21 cellular contexts compared by ENCODE assay signal in the genomic region with DNA sequence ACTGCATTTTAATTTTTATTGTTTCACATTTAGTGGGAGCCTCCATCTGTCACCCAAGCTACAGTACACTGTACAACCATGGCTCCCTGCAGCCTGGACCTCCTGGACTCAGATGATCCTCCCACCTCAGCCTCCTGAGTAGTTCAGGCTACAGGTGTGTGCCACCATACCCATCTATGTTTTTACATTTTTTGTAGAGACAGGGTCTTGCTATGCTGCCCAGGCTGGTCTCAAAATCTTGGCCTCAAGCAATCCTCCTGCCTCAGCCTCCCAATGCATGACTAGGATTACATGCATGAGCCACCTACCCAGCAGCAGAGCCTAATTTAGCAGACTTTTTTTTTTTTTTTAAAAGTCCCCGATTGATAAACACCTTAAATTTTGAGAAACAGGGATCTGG. TPM values are rescaled to one million over a fixed set of nuclear protein-coding genes. Genes with fewer than 3 reads are reported as not detected.
DNase-seq lines count a peak whose midpoint lies in the region; ATAC-seq and TF ChIP-seq lines count a peak whose summit lies in the region.
"Had no signal": no experiment of that assay in that cellular context is flagged by ENCODE, and none has a peak within 500 bp of the region (broad histone marks: within the 10 kb centered on the region; RNA-seq: fewer than 3 reads in every experiment).

No MANE protein-coding gene starts in this region.

- H3K27ac Mint-ChIP-seq in activated CD4-positive, alpha-beta memory T cell treated with anti-CD3 and anti-CD28 coated beads for 36 hours: peak overlapping the region; percentile 78
- no peak overlapping the region for H3K27ac Mint-ChIP-seq in activated CD4-positive, alpha-beta memory T cell treated with anti-CD3 and anti-CD28 coated beads, Interleukin-2, amount 10 ng/mL, durations not matched to agents 7 days and 5 days
- H3K27ac Mint-ChIP-seq in CD4-positive, alpha-beta T cell: peak overlapping the region; percentile 83
- H3K27ac Mint-ChIP-seq in WTC11 (no peak overlapping the region), memory B cell (peak overlapping the region; percentile 32)

- H3K27me3 ChIP-seq in CD4-positive, alpha-beta T cell (ENCODE audit: control insufficient read depth, insufficient read depth, low read length): no peaks in the 10 kb centered on the region

- H3K27me3 Mint-ChIP-seq in activated CD4-positive, alpha-beta memory T cell treated with anti-CD3 and anti-CD28 coated beads for 36 hours: no peaks in the 10 kb centered on the region
- no peaks in the 10 kb centered on the region for H3K27me3 Mint-ChIP-seq in activated CD4-positive, alpha-beta memory T cell treated with anti-CD3 and anti-CD28 coated beads, Interleukin-2, amount 10 ng/mL, durations not matched to agents 7 days and 5 days
- no peaks in the 10 kb centered on the region for H3K27me3 Mint-ChIP-seq in CD4-positive, alpha-beta T cell
- H3K27me3 Mint-ChIP-seq in WTC11 (ENCODE audit: low read depth): no peaks in the 10 kb centered on the region
- H3K27me3 Mint-ChIP-seq in memory B cell: no peaks in the 10 kb centered on the region

- peaks cover 76% of the 10 kb centered on the region for H3K4me1 Mint-ChIP-seq in activated CD4-positive, alpha-beta memory T cell treated with anti-CD3 and anti-CD28 coated beads for 36 hours (ENCODE audit: low read depth)
- peaks cover 72% of the 10 kb centered on the region for H3K4me1 Mint-ChIP-seq in activated CD4-positive, alpha-beta memory T cell treated with anti-CD3 and anti-CD28 coated beads, Interleukin-2, amount 10 ng/mL, durations not matched to agents 7 days and 5 days
- peaks cover 91% of the 10 kb centered on the region for H3K4me1 Mint-ChIP-seq in CD4-positive, alpha-beta T cell (ENCODE audit: low read depth)
- H3K4me1 Mint-ChIP-seq in WTC11 (peaks cover 61% of the 10 kb centered on the region), memory B cell (peaks cover 63% of the 10 kb centered on the region)

- no peaks in the 10 kb centered on the region for H3K9me3 ChIP-seq in CD4-positive, alpha-beta T cell (ENCODE audit: control insufficient read depth, low read length)
- H3K9me3 ChIP-seq: BLaER1, Caco-2 had no signal

- no peak for TF ChIP-seq CTCF in CD4-positive, alpha-beta T cell (IDR thresholded peaks at IDR 0.05)
- no peak for TF ChIP-seq CTCF in WTC11 (IDR thresholded peaks at IDR 0.05)

- no peak for DNase-seq in activated CD4-positive, alpha-beta memory T cell treated with anti-CD3 and anti-CD28 coated beads for 36 hours
- DNase-seq in activated CD4-positive, alpha-beta memory T cell treated with anti-CD3 and anti-CD28 coated beads, Interleukin-2, amount 10 ng/mL, durations not matched to agents 7 days and 5 days: no peak
- no peak for DNase-seq in CD4-positive, alpha-beta T cell
- DNase-seq in WTC11 (ENCODE audit: low spot score) (no peak), memory B cell (ENCODE audit: low spot score in 2 of 2) (no peak), NCI-H2227 treated with DMSO at 0.1 percent for 48 hours (lab: John Stamatoyannopoulos, UW) (no peak)
- DNase-seq: Caco-2, DMS53, GM23248, KG1, NCI-H1092, NCI-H1694, NCI-H446 treated with DMSO at 0.1 percent for 48 hours, NCI-H774 had no signal

- no peak overlapping the region for H3K4me3 Mint-ChIP-seq in activated CD4-positive, alpha-beta memory T cell treated with anti-CD3 and anti-CD28 coated beads for 36 hours
- no peak overlapping the region for H3K4me3 Mint-ChIP-seq in activated CD4-positive, alpha-beta memory T cell treated with anti-CD3 and anti-CD28 coated beads, Interleukin-2, amount 10 ng/mL, durations not matched to agents 7 days and 5 days
- no peak overlapping the region for H3K4me3 Mint-ChIP-seq in CD4-positive, alpha-beta T cell
- H3K4me3 Mint-ChIP-seq in WTC11: no peak overlapping the region
- H3K4me3 Mint-ChIP-seq in memory B cell: no peak overlapping the region

- intact Hi-C loops in activated CD4-positive, alpha-beta memory T cell treated with anti-CD3 and anti-CD28 coated beads for 36 hours (cut with micrococcal nuclease): no loop called here
- intact Hi-C loops in CD4-positive, alpha-beta T cell (cut with DNase I, micrococcal nuclease): no loop called here

- peaks cover 28% of the 10 kb centered on the region for H3K36me3 Mint-ChIP-seq in activated CD4-positive, alpha-beta memory T cell treated with anti-CD3 and anti-CD28 coated beads for 36 hours
- peaks cover 61% of the 10 kb centered on the region for H3K36me3 Mint-ChIP-seq in activated CD4-positive, alpha-beta memory T cell treated with anti-CD3 and anti-CD28 coated beads, Interleukin-2, amount 10 ng/mL, durations not matched to agents 7 days and 5 days (ENCODE audit: low read depth)
- peaks cover 60% of the 10 kb centered on the region for H3K36me3 Mint-ChIP-seq in CD4-positive, alpha-beta T cell (ENCODE audit: low read depth)
- H3K36me3 Mint-ChIP-seq in WTC11 (no peaks in the 10 kb centered on the region; the same call in 1 of the 2 replicates), memory B cell (peaks cover 22% of the 10 kb centered on the region)

- CTCF ChIA-PET in activated CD4-positive, alpha-beta memory T cell treated with anti-CD3 and anti-CD28 coated beads for 36 hours (lab: Charles Lee): no interaction called here
- CTCF ChIA-PET in activated CD4-positive, alpha-beta memory T cell treated with anti-CD3 and anti-CD28 coated beads, Interleukin-2, amount 10 ng/mL, durations not matched to agents 7 days and 5 days (lab: Charles Lee): no interaction called here
- CTCF ChIA-PET in CD4-positive, alpha-beta T cell (lab: Charles Lee): no interaction called here
- CTCF ChIA-PET in WTC11 (lab: Charles Lee): no interaction called here

- POLR2A ChIA-PET in activated CD4-positive, alpha-beta memory T cell treated with anti-CD3 and anti-CD28 coated beads for 36 hours (lab: Charles Lee): no interaction called here
- POLR2A ChIA-PET in activated CD4-positive, alpha-beta memory T cell treated with anti-CD3 and anti-CD28 coated beads, Interleukin-2, amount 10 ng/mL, durations not matched to agents 7 days and 5 days (lab: Charles Lee): no interaction called here
- POLR2A ChIA-PET in CD4-positive, alpha-beta T cell (lab: Charles Lee): no interaction called here
- POLR2A ChIA-PET in WTC11 (lab: Charles Lee): no interaction called here

- no peak overlapping the region for H3K27ac ChIP-seq in CD4-positive, alpha-beta T cell (ENCODE audit: low read depth, low read length)
- H3K27ac ChIP-seq: 22Rv1, BLaER1, GM23248, HL-60 had no signal

- ATAC-seq in CD4-positive, alpha-beta T cell (ENCODE audit: poor library complexity): no peak
- ATAC-seq in WTC11 (no peak), memory B cell (ENCODE audit: low read depth) (no peak), GM19023 (IDR thresholded peaks at IDR 0.05; ENCODE audit: unreplicated experiment) (no peak), HG02798 (IDR thresholded peaks at IDR 0.05; ENCODE audit: poor library complexity, unreplicated experiment) (no peak)
- ATAC-seq: Panc1, Right ventricle myocardium inferior had no signal

- peaks cover 4% of the 10 kb centered on the region for H3K9me3 Mint-ChIP-seq in activated CD4-positive, alpha-beta memory T cell treated with anti-CD3 and anti-CD28 coated beads for 36 hours
- H3K9me3 Mint-ChIP-seq in activated CD4-positive, alpha-beta memory T cell treated with anti-CD3 and anti-CD28 coated beads, Interleukin-2, amount 10 ng/mL, durations not matched to agents 7 days and 5 days: no peaks in the 10 kb centered on the region
- no peaks in the 10 kb centered on the region for H3K9me3 Mint-ChIP-seq in CD4-positive, alpha-beta T cell
- H3K9me3 Mint-ChIP-seq in WTC11 (no peaks in the 10 kb centered on the region), memory B cell (peaks cover 4% of the 10 kb centered on the region)

TF ChIP-seq in WTC11, 78 proteins besides CTCF, POLR2A, EP300 and RAD21:
- TF ChIP-seq, protein P1, sequence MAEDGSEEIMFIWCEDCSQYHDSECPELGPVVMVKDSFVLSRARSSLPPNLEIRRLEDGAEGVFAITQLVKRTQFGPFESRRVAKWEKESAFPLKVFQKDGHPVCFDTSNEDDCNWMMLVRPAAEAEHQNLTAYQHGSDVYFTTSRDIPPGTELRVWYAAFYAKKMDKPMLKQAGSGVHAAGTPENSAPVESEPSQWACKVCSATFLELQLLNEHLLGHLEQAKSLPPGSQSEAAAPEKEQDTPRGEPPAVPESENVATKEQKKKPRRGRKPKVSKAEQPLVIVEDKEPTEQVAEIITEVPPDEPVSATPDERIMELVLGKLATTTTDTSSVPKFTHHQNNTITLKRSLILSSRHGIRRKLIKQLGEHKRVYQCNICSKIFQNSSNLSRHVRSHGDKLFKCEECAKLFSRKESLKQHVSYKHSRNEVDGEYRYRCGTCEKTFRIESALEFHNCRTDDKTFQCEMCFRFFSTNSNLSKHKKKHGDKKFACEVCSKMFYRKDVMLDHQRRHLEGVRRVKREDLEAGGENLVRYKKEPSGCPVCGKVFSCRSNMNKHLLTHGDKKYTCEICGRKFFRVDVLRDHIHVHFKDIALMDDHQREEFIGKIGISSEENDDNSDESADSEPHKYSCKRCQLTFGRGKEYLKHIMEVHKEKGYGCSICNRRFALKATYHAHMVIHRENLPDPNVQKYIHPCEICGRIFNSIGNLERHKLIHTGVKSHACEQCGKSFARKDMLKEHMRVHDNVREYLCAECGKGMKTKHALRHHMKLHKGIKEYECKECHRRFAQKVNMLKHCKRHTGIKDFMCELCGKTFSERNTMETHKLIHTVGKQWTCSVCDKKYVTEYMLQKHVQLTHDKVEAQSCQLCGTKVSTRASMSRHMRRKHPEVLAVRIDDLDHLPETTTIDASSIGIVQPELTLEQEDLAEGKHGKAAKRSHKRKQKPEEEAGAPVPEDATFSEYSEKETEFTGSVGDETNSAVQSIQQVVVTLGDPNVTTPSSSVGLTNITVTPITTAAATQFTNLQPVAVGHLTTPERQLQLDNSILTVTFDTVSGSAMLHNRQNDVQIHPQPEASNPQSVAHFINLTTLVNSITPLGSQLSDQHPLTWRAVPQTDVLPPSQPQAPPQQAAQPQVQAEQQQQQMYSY (CRISPR knock-in tag; IDR thresholded peaks at IDR 0.05): no peak
- TF ChIP-seq ZNF121 (CRISPR knock-in tag; IDR thresholded peaks at IDR 0.05): peak; percentile 85

RNA-seq across cellular contexts. Expression of gene PIP4K2A, which starts 5.6 kb away (rescaled TPM):
- 100 to 1,000 TPM; 107 to 108 TPM for total RNA-seq in activated CD4-positive, alpha-beta memory T cell treated with anti-CD3 and anti-CD28 coated beads for 36 hours
- 100 to 1,000 TPM; 126 to 137 TPM for total RNA-seq in activated CD4-positive, alpha-beta memory T cell treated with anti-CD3 and anti-CD28 coated beads, Interleukin-2, amount 10 ng/mL, durations not matched to agents 7 days and 5 days
- total RNA-seq in CD4-positive, alpha-beta T cell: 10 to 100 TPM; 75.4 to 87.2 TPM
- total RNA-seq in WTC11 (2021): 37.8 to 47.5 TPM (median 44.5 TPM) in 3 replicates

Comparison
In these comparisons a context has a peak if more than half of its experiments do, and no peak if none do; other contexts are left out.
1. H3K27ac Mint-ChIP-seq: peak in activated CD4-positive, alpha-beta memory T cell treated with anti-CD3 and anti-CD28 coated beads for 36 hours (single experiment), CD4-positive, alpha-beta T cell (single experiment) and memory B cell (single experiment); none in activated CD4-positive, alpha-beta memory T cell treated with anti-CD3 and anti-CD28 coated beads, Interleukin-2, amount 10 ng/mL, durations not matched to agents 7 days and 5 days (single experiment) and WTC11 (single experiment).